8 cellular contexts compared by ENCODE assay signal in genomic region chr1:89763649-89763986, GRCh38. TPM values are rescaled to one million over a fixed set of nuclear protein-coding genes. Genes with fewer than 3 reads are reported as not detected.
DNase-seq lines count a peak whose midpoint lies in the region; ATAC-seq and TF ChIP-seq lines count a peak whose summit lies in the region.

No MANE protein-coding gene starts in this region.

- POLR2A ChIA-PET in HCT116 (lab: Charles Lee), result no interaction called here
- POLR2A ChIA-PET in activated CD8-positive, alpha-beta T cell treated with anti-CD3 and anti-CD28 coated beads, Interleukin-2, amount 10 ng/mL, durations not matched to agents 7 days and 5 days (lab: Charles Lee), result interaction anchor here (0.6 to 4.7 kb wide), 12 partner anchors 17 to 239 kb away, joined by 3 to 63 read pairs (median 4); partner anchors contain the start of genes LRRC8B and LRRC8C

- H3K27ac ChIP-seq in HCT116 (ENCODE audit: low read depth, low read length), result no peak overlapping the region
- H3K27ac ChIP-seq in skin epidermis, result peak overlapping the region in 15 of 21 experiments; percentile 14 to 85 (median 66)

- no peaks in the 10 kb centered on the region for H3K27me3 Mint-ChIP-seq in activated CD8-positive, alpha-beta T cell treated with anti-CD3 and anti-CD28 coated beads, Interleukin-2, amount 10 ng/mL, durations not matched to agents 7 days and 5 days (ENCODE audit: low read depth)

- no peak overlapping the region for H3K9ac ChIP-seq in HCT116 (ENCODE audit: low read length)

- H4K20me1 ChIP-seq in HCT116 (ENCODE audit: insufficient read depth), result no peaks in the 10 kb centered on the region

- peak overlapping the region; percentile 56 for H3K4me2 ChIP-seq in HCT116 (ENCODE audit: low read length)

- H3K4me3 ChIP-seq in HCT116 (replicated peaks in 1 of 2; ENCODE audit: low read depth in 1 of 2, low read length in 2 of 2) (no peak overlapping the region), iPS-11a (ENCODE audit: low read depth, low read length) (peak overlapping the region; percentile 53), skin epidermis (peak overlapping the region; percentile 27 to 44 (median 35))

- H3K27me3 ChIP-seq in HCT116 (ENCODE audit: insufficient read depth, low read length), result no peaks in the 10 kb centered on the region

- no peaks in the 10 kb centered on the region for H3K9me2 ChIP-seq in HCT116 (ENCODE audit: insufficient read depth)

- peaks cover 50% of the 10 kb centered on the region for H3K4me1 Mint-ChIP-seq in activated CD8-positive, alpha-beta T cell treated with anti-CD3 and anti-CD28 coated beads, Interleukin-2, amount 10 ng/mL, durations not matched to agents 7 days and 5 days (ENCODE audit: low read depth)

- no peaks in the 10 kb centered on the region for H3K79me2 ChIP-seq in HCT116 (ENCODE audit: insufficient read depth, low read length)

- H3K36me3 Mint-ChIP-seq in activated CD8-positive, alpha-beta T cell treated with anti-CD3 and anti-CD28 coated beads, Interleukin-2, amount 10 ng/mL, durations not matched to agents 7 days and 5 days (ENCODE audit: low read depth), result peaks cover 6% of the 10 kb centered on the region

- H3K4me3 Mint-ChIP-seq in activated CD8-positive, alpha-beta T cell treated with anti-CD3 and anti-CD28 coated beads, Interleukin-2, amount 10 ng/mL, durations not matched to agents 7 days and 5 days, result peak overlapping the region; percentile 76

- H3K9me3 ChIP-seq in HCT116 (ENCODE audit: control insufficient read depth in 1 of 2, insufficient read depth in 1 of 2, low read depth in 1 of 2, low read length in 2 of 2), result no peaks in the 10 kb centered on the region

- TF ChIP-seq CTCF in HCT116 (IDR thresholded peaks at IDR 0.05 in 2 of 3, conservative IDR thresholded peaks at IDR 0.05 in 1 of 3; ENCODE audit: borderline replicate concordance in 1 of 3, insufficient read depth in 1 of 3, low read depth in 2 of 3, low read length in 2 of 3) (no peak), GM13977 (IDR thresholded peaks at IDR 0.05; ENCODE audit: extremely low read depth, insufficient read depth, missing control alignments) (no peak)

- no peak for ATAC-seq in HCT116
- no peak for ATAC-seq in activated CD8-positive, alpha-beta T cell treated with anti-CD3 and anti-CD28 coated beads, Interleukin-2, amount 10 ng/mL, durations not matched to agents 7 days and 5 days

- H3K36me3 ChIP-seq in HCT116 (ENCODE audit: control insufficient read depth in 1 of 2, insufficient read depth in 2 of 2, low read length in 2 of 2), result no peaks in the 10 kb centered on the region

- in situ Hi-C loops in GM13977 (cut with MboI; ENCODE audit: low pct_unique_long_range_greater_than_20kb, low sequenced_read_pairs, unreplicated experiment), result loop anchor here (25.0 kb wide), 2 partner anchors 126 to 251 kb away; partner anchors contain the start of genes LRRC8B and LRRC8C

- peak overlapping the region; percentile 82 for H3K27ac Mint-ChIP-seq in activated CD8-positive, alpha-beta T cell treated with anti-CD3 and anti-CD28 coated beads, Interleukin-2, amount 10 ng/mL, durations not matched to agents 7 days and 5 days

- RAD21 ChIA-PET in HCT116 (lab: Charles Lee; ENCODE audit: low non-redundant PET in 1 of 2, low total read pairs in 2 of 2, uncharacterized antibody in 2 of 2, unreplicated experiment in 2 of 2), result interaction anchor here (0.7 to 1.3 kb wide), 3 partner anchors 280 to 1111 kb away, joined by 4 to 7 read pairs (median 6); no protein-coding TSS in a partner anchor

- CTCF ChIA-PET in HCT116 (lab: Charles Lee), result interaction anchor here (0.9 to 3.7 kb wide), 11 partner anchors 9 to 308 kb away, joined by 3 to 36 read pairs (median 4); partner anchors contain the start of gene LRRC8C
- CTCF ChIA-PET in activated CD8-positive, alpha-beta T cell treated with anti-CD3 and anti-CD28 coated beads, Interleukin-2, amount 10 ng/mL, durations not matched to agents 7 days and 5 days (lab: Charles Lee), result interaction anchor here (0.8 to 6.9 kb wide), 56 partner anchors 8 to 775 kb away, joined by 3 to 220 read pairs (median 8); partner anchors contain the start of gene LRRC8C

- no peak for TF ChIP-seq POLR2A in HCT116 (IDR thresholded peaks at IDR 0.05; ENCODE audit: borderline replicate concordance, extremely low read depth, insufficient read depth, insufficient read length)

- DNase-seq in HCT116 (ENCODE audit: low read depth, low spot score) (no peak), HCEC 1CT (no peak), anterior cingulate cortex (lab: John Stamatoyannopoulos, UW) (no peak), RPMI8226 (no peak), GM13977 (ENCODE audit: low spot score) (no peak)
- no peak for DNase-seq in activated CD8-positive, alpha-beta T cell treated with anti-CD3 and anti-CD28 coated beads, Interleukin-2, amount 10 ng/mL, durations not matched to agents 7 days and 5 days

- intact Hi-C loops in HCT116 (cut with micrococcal nuclease), result loop anchor here (1.0 to 10.0 kb wide), 3 partner anchors 280 to 789 kb away; no protein-coding TSS in a partner anchor

- H2AFZ ChIP-seq in HCT116 (ENCODE audit: low read depth, low read length, poor library complexity, severe bottlenecking), result peak overlapping the region; percentile 7

- peaks cover 0 to 8% of the 10 kb centered on the region in 2 experiments; a peak in 1 of 4 replicates for H3K4me1 ChIP-seq in HCT116 (ENCODE audit: control insufficient read depth in 1 of 2, insufficient read depth in 2 of 2, low read length in 2 of 2)

- no peak for TF ChIP-seq RAD21 in HCT116 (IDR thresholded peaks at IDR 0.05; ENCODE audit: low read depth)

- H3K9me3 Mint-ChIP-seq in activated CD8-positive, alpha-beta T cell treated with anti-CD3 and anti-CD28 coated beads, Interleukin-2, amount 10 ng/mL, durations not matched to agents 7 days and 5 days (ENCODE audit: insufficient read depth), result no peaks in the 10 kb centered on the region

- BruUV-seq in HCT116 (replicated peaks; lab: Mats Ljungman, UMichigan), result no TSS peak

TF ChIP-seq in HCT116, 20 proteins besides CTCF, POLR2A, EP300 and RAD21:
- TF ChIP-seq POLR2AphosphoS5 (IDR thresholded peaks at IDR 0.05; ENCODE audit: low read depth, low read length) (no peak), REST (IDR thresholded peaks at IDR 0.05; ENCODE audit: low read depth) (no peak)

RNA-seq across cellular contexts. Expression of gene LRRC8D, which starts 57.2 kb away (rescaled TPM):
- 15.0 TPM for total RNA-seq in HCT116 (2021; ENCODE audit: unreplicated experiment)
- 9.2 and 11.5 TPM in 2 replicates for polyA plus RNA-seq in HCT116 (2012)
- 10 to 100 TPM; 23.9 to 25.7 TPM for total RNA-seq in activated CD8-positive, alpha-beta T cell treated with anti-CD3 and anti-CD28 coated beads, Interleukin-2, amount 10 ng/mL, durations not matched to agents 7 days and 5 days

Comparison
In these comparisons a context has a peak if more than half of its experiments do, and no peak if none do; other contexts are left out.
1. H3K4me3 ChIP-seq: peak in iPS-11a (single experiment) and skin epidermis (7 of 7); none in HCT116 (0 of 2).